ENCODE assay signal across 15 cellular contexts in the genomic region with DNA sequence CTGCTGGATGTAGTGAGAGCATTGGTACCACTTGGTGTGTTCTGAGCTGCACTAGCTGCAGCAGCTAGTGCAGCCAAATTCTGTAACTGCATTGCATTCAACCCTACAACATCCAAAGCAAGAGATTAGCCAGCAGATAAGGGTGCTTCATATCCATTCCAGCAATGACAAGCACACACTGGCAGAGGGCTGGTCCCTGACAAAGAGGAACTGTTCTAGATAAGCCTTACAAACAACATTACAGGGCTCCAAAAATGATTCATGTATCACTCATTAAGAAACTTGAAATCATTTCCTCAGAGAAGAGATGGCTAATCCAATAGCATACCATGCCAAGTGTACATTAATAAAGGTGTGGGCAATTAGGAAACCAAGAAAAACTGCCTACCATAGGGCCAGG. TPM values are rescaled to one million over a fixed set of nuclear protein-coding genes. Genes with fewer than 3 reads are reported as not detected.
DNase-seq lines count a peak whose midpoint lies in the region; ATAC-seq and TF ChIP-seq lines count a peak whose summit lies in the region.
"Had no signal": no experiment of that assay in that cellular context is flagged by ENCODE, and none has a peak within 500 bp of the region (broad histone marks: within the 10 kb centered on the region; RNA-seq: fewer than 3 reads in every experiment).

No MANE protein-coding gene starts in this region.

- no peak overlapping the region for H2AFZ ChIP-seq in GM23248
- H2AFZ ChIP-seq in PC-3 (ENCODE audit: low read length) = no peak overlapping the region
- H2AFZ ChIP-seq in parathyroid adenoma = no peak overlapping the region
- H2AFZ ChIP-seq: PC-9 had no signal

- H3K27ac ChIP-seq in GM23248 (peak overlapping the region; percentile 16; the same call in 1 of the 2 replicates), PC-3 (ENCODE audit: low read length) (peak overlapping the region; percentile 75), cingulate gyrus (ENCODE audit: low read depth, low read length) (peak overlapping the region; percentile 65), parathyroid adenoma (no peak overlapping the region), transverse colon (no peak overlapping the region), esophagus squamous epithelium (peak overlapping the region in 1 of 4 donors; percentile 26)
- H3K27ac ChIP-seq: cardiac muscle cell, heart left ventricle, PC-9 had no signal

- H3K9ac ChIP-seq in GM23248 (no peak overlapping the region), PC-3 (ENCODE audit: low read length) (no peak overlapping the region), parathyroid adenoma (no peak overlapping the region)

- TF ChIP-seq CTCF in PC-3 (conservative IDR thresholded peaks at IDR 0.05; ENCODE audit: low read depth, low read length) (no peak), parathyroid adenoma (IDR thresholded peaks at IDR 0.05) (no peak), transverse colon (IDR thresholded peaks at IDR 0.05) (no peak), esophagus squamous epithelium (IDR thresholded peaks at IDR 0.05) (no peak)

- no peak for TF ChIP-seq EP300 in transverse colon (IDR thresholded peaks at IDR 0.05; ENCODE audit: low read depth)

- peak overlapping the region; percentile 33 for H3K4me2 ChIP-seq in GM23248 (ENCODE audit: unreplicated experiment)
- H3K4me2 ChIP-seq in PC-3 (ENCODE audit: low read length) = peak overlapping the region; percentile 44
- H3K4me2 ChIP-seq in parathyroid adenoma (ENCODE audit: low read length) = no peak overlapping the region
- H3K4me2 ChIP-seq: PC-9 had no signal

- peak; percentile 66 for DNase-seq in GM23248
- DNase-seq in PC-3 = peak; percentile 72
- DNase-seq in transverse colon = no peak
- DNase-seq in esophagus squamous epithelium (lab: John Stamatoyannopoulos, UW) = no peak
- no peak for DNase-seq in GF-D8 (lab: John Stamatoyannopoulos, UW)
- DNase-seq: activated B cell treated with CpG ODN at 0.5 μM for 24 hours; DND-41; heart left ventricle; NCI-H1436 treated with DMSO at 0.1 percent for 48 hours; stimulated activated CD4-positive, alpha-beta T cell treated with anti-CD3 and anti-CD28 coated beads, Interleukin-12 subunit alpha, Interleukin-12 subunit beta, amount 100 ng/mL, for 4 hours had no signal

- CTCF ChIA-PET in PC-3 (lab: Charles Lee) = no interaction called here

- H3F3A ChIP-seq in GM23248 (ENCODE audit: insufficient read depth) = peaks cover 49% of the 10 kb centered on the region
- H3F3A ChIP-seq in PC-3 (ENCODE audit: low read length, unreplicated experiment) = no peaks in the 10 kb centered on the region

- POLR2A ChIA-PET in PC-3 (lab: Charles Lee; ENCODE audit: unreplicated experiment) = no interaction called here

- H3K9me2 ChIP-seq in GM23248 (ENCODE audit: insufficient read depth) (no peaks in the 10 kb centered on the region), PC-3 (replicated peaks; ENCODE audit: low read length) (no peaks in the 10 kb centered on the region)

- intact Hi-C loops in PC-3 (cut with micrococcal nuclease) = loop anchor here (1.0 to 5.0 kb wide), 2 partner anchors 45 to 63 kb away; no protein-coding TSS in a partner anchor
- intact Hi-C loops in transverse colon (cut with DNase I; ENCODE audit: low total_unique reads) = no loop called here
- intact Hi-C loops in esophagus squamous epithelium (cut with DNase I) = no loop called here

- ATAC-seq in PC-3 = peak; percentile 94

- in situ Hi-C loops in GM23248 (cut with MboI) = no loop called here
- in situ Hi-C loops in transverse colon (cut with MboI; ENCODE audit: low pct_ligation_motif_present in 1 of 4, low pct_unique_long_range_greater_than_20kb in 1 of 4, low sequenced_read_pairs in 3 of 4) = no loop called here

- H3K36me3 ChIP-seq in GM23248 (ENCODE audit: low read depth) (peaks cover 71% of the 10 kb centered on the region), PC-3 (ENCODE audit: low read depth, low read length) (peaks cover 66% of the 10 kb centered on the region), parathyroid adenoma (ENCODE audit: control insufficient read depth, insufficient read depth, low read length) (no peaks in the 10 kb centered on the region), transverse colon (peaks cover 0 to 85% (median 40%) of the 10 kb centered on the region in 4 donors), esophagus squamous epithelium (peaks cover 30 to 100% (median 65%) of the 10 kb centered on the region in 3 donors)

- no peak overlapping the region for H3K4me3 ChIP-seq in GM23248
- H3K4me3 ChIP-seq in PC-3 (ENCODE audit: low read length) = no peak overlapping the region
- peak overlapping the region; percentile 2 for H3K4me3 ChIP-seq in parathyroid adenoma (ENCODE audit: low read depth, low read length)
- no peak overlapping the region for H3K4me3 ChIP-seq in transverse colon
- no peak overlapping the region for H3K4me3 ChIP-seq in esophagus squamous epithelium
- H3K4me3 ChIP-seq: cardiac muscle cell, HAP-1, heart left ventricle, PC-9 had no signal

- H4K20me1 ChIP-seq in GM23248 (ENCODE audit: insufficient read depth) = no peaks in the 10 kb centered on the region; the same call in 1 of the 2 replicates
- 0 out of 2 replicates have a peak, but pooled peaks cover 6% of the 10 kb centered on the region for H4K20me1 ChIP-seq in PC-3 (ENCODE audit: low read length)

- TF ChIP-seq POLR2A in transverse colon (IDR thresholded peaks at IDR 0.05) (no peak), esophagus squamous epithelium (IDR thresholded peaks at IDR 0.05) (no peak)

- no peaks in the 10 kb centered on the region; the same call in none of the 2 replicates for H3K79me2 ChIP-seq in GM23248 (ENCODE audit: insufficient read depth)
- H3K79me2 ChIP-seq in PC-3 (ENCODE audit: low read length) = no peaks in the 10 kb centered on the region
- H3K79me2 ChIP-seq in parathyroid adenoma = peaks cover 2% of the 10 kb centered on the region

- H3K4me1 ChIP-seq in GM23248 (ENCODE audit: insufficient read depth) (peaks cover 14% of the 10 kb centered on the region), PC-3 (ENCODE audit: insufficient read depth, low read length) (peaks cover 23% of the 10 kb centered on the region), parathyroid adenoma (peaks cover 2% of the 10 kb centered on the region), transverse colon (no peaks in the 10 kb centered on the region), esophagus squamous epithelium (peaks cover 6 to 32% (median 14%) of the 10 kb centered on the region in 3 donors)
- H3K4me1 ChIP-seq: HAP-1 had no signal

- no peaks in the 10 kb centered on the region for H3K27me3 ChIP-seq in GM23248 (replicated peaks; ENCODE audit: insufficient read depth)
- no peaks in the 10 kb centered on the region for H3K27me3 ChIP-seq in PC-3 (ENCODE audit: low read length)
- no peaks in the 10 kb centered on the region for H3K27me3 ChIP-seq in parathyroid adenoma (ENCODE audit: control insufficient read depth, insufficient read depth, low read length)
- H3K27me3 ChIP-seq in transverse colon = no peaks in the 10 kb centered on the region
- no peaks in the 10 kb centered on the region for H3K27me3 ChIP-seq in esophagus squamous epithelium
- H3K27me3 ChIP-seq: cardiac muscle cell, heart left ventricle had no signal

- no peaks in the 10 kb centered on the region for H3K9me3 ChIP-seq in GM23248 (ENCODE audit: low read depth)
- H3K9me3 ChIP-seq in PC-3 (ENCODE audit: low read length) = no peaks in the 10 kb centered on the region
- no peaks in the 10 kb centered on the region for H3K9me3 ChIP-seq in parathyroid adenoma (ENCODE audit: control insufficient read depth, low read length)
- H3K9me3 ChIP-seq in transverse colon = no peaks in the 10 kb centered on the region
- no peaks in the 10 kb centered on the region for H3K9me3 ChIP-seq in esophagus squamous epithelium
- H3K9me3 ChIP-seq: HAP-1, heart left ventricle had no signal

- BruUV-seq in PC-3 (replicated peaks; lab: Mats Ljungman, UMichigan) = no TSS peak

RNA-seq across cellular contexts. Expression of a gene that starts 28.4 kb away (rescaled TPM):
- total RNA-seq in GM23248 (2014; rRNA removed; shearing (Covaris generic)) = 0.13 and 0.22 TPM in 2 replicates
- polyA plus RNA-seq in GM23248 (2016; fragmentation: Nextera tagmentation; extraction: Ambion mirVana) = 0.11 TPM in 1 of 2 replicates, not detected in the other
- total RNA-seq in PC-3 (2014; rRNA removed) = 0.23 TPM in 1 of 2 replicates, not detected in the other
- total RNA-seq in transverse colon = not detected
- total RNA-seq in esophagus squamous epithelium = under 1 TPM in 1 of 4 donors, not detected in 3; 0.38 TPM
- total RNA-seq: cardiac muscle cell had no signal
- polyA plus RNA-seq: cardiac muscle cell had no signal

RNA-seq across cellular contexts. Expression of a gene that starts 51.1 kb away (rescaled TPM):
- 139 and 151 TPM in 2 replicates for total RNA-seq in GM23248 (2014; rRNA removed; shearing (Covaris generic))
- polyA plus RNA-seq in GM23248 (2016; fragmentation: Nextera tagmentation; extraction: Ambion mirVana) = 212 and 220 TPM in 2 replicates
- total RNA-seq in PC-3 (2014; rRNA removed) (275 and 314 TPM in 2 replicates), transverse colon (100 to 1,000 TPM in 2 of 4 donors, 10 to 100 TPM in 2; 56.5 to 252 (median 91.4) TPM), esophagus squamous epithelium (100 to 1,000 TPM in 3 of 4 donors, 10 to 100 TPM in 1; 72.9 to 134 (median 122) TPM)

Comparison
In these comparisons a context has a peak if more than half of its experiments do, and no peak if none do; other contexts are left out.
1. DNase-seq: peak in GM23248 (single experiment) and PC-3 (single experiment); none in transverse colon (single experiment), esophagus squamous epithelium (single experiment) and GF-D8 (single experiment).
2. H3K27ac ChIP-seq: peak in GM23248 (single experiment), PC-3 (single experiment) and cingulate gyrus (single experiment); none in parathyroid adenoma (single experiment) and transverse colon (0 of 4).